Comparison of ENCODE assay signal across 1 cellular context in genomic region chr10:102461187-102462054, GRCh38.
A peak's percentile ranks its signal among the peaks of the same experiment; 100 is the strongest.
TF ChIP-seq lines count a peak whose summit lies in the region.

No MANE protein-coding gene starts in this region.

TF ChIP-seq in K562, 482 proteins besides CTCF, POLR2A, EP300 and RAD21 (continued from another document and continues in another):
- TF ChIP-seq MGA (IDR thresholded peaks at IDR 0.05), result peak; percentile 58; the same call in 1 of the 2 replicates
- no peak for TF ChIP-seq ATF6 (CRISPR knock-in tag; IDR thresholded peaks at IDR 0.05)
- peak; percentile 63 for TF ChIP-seq NFYB (IDR thresholded peaks at IDR 0.05; ENCODE audit: extremely low read depth, insufficient read length)
- TF ChIP-seq CTBP1 (IDR thresholded peaks at IDR 0.05; ENCODE audit: borderline replicate concordance), result peak; percentile 57; the same call in 1 of the 2 replicates
- no peak for TF ChIP-seq NR4A1 (CRISPR knock-in tag; IDR thresholded peaks at IDR 0.05)
- TF ChIP-seq NR4A1 (tag; IDR thresholded peaks at IDR 0.05), result no peak
- peak in 1 of 2 experiments; percentile 13; a peak in 1 of 3 replicates for TF ChIP-seq CBX3 (IDR thresholded peaks at IDR 0.05; ENCODE audit: borderline replicate concordance in 1 of 2, low read length in 2 of 2)
- TF ChIP-seq CCAR2 (IDR thresholded peaks at IDR 0.05; ENCODE audit: low read depth, low read length), result no peak
- no peak for TF ChIP-seq CREB3 (tag; conservative IDR thresholded peaks at IDR 0.05; ENCODE audit: low read depth)
- peak; percentile 13; the same call in 1 of the 2 replicates for TF ChIP-seq TEAD4 (IDR thresholded peaks at IDR 0.05; ENCODE audit: low read length)
- TF ChIP-seq TEAD4 (CRISPR knock-in tag; IDR thresholded peaks at IDR 0.05; ENCODE audit: borderline replicate concordance), result no peak
- TF ChIP-seq NFXL1 (CRISPR knock-in tag; IDR thresholded peaks at IDR 0.05), result no peak
- TF ChIP-seq POLR3A (IDR thresholded peaks at IDR 0.05; ENCODE audit: borderline replicate concordance, extremely low read depth, insufficient read depth, insufficient read length), result no peak
- TF ChIP-seq KLF13 (tag; IDR thresholded peaks at IDR 0.05; ENCODE audit: borderline replicate concordance, low read depth), result no peak
- TF ChIP-seq PHB2 (IDR thresholded peaks at IDR 0.05; ENCODE audit: low read depth), result no peak
- TF ChIP-seq CREM (IDR thresholded peaks at IDR 0.05; ENCODE audit: low read depth), result peak; percentile 71
- no peak for TF ChIP-seq HOMEZ (CRISPR knock-in tag; IDR thresholded peaks at IDR 0.05)
- peak; percentile 37 for TF ChIP-seq KDM5B (IDR thresholded peaks at IDR 0.05; ENCODE audit: insufficient replicate concordance, low read depth, low read length)
- TF ChIP-seq CHCHD3 (CRISPR knock-in tag; IDR thresholded peaks at IDR 0.05), result no peak
- no peak for TF ChIP-seq HMG20B (CRISPR knock-in tag; IDR thresholded peaks at IDR 0.05)
- peak; percentile 89 for TF ChIP-seq VEZF1 (CRISPR knock-in tag; IDR thresholded peaks at IDR 0.05)
- TF ChIP-seq MECOM (CRISPR knock-in tag; IDR thresholded peaks at IDR 0.05), result no peak
- TF ChIP-seq USF1 (CRISPR knock-in tag; IDR thresholded peaks at IDR 0.05), result peak; percentile 94
- no peak for TF ChIP-seq FOXA3 (CRISPR knock-in tag; conservative IDR thresholded peaks at IDR 0.05 in 1 of 2, IDR thresholded peaks at IDR 0.05 in 1 of 2)
- no peak for TF ChIP-seq ZNF174 (CRISPR knock-in tag; IDR thresholded peaks at IDR 0.05)
- no peak for TF ChIP-seq ZNF184 (CRISPR knock-in tag; IDR thresholded peaks at IDR 0.05)
- TF ChIP-seq BACH1 (tag; IDR thresholded peaks at IDR 0.05), result no peak
- no peak for TF ChIP-seq PCBP1 (IDR thresholded peaks at IDR 0.05; ENCODE audit: low read depth, low read length, poor library complexity, severe bottlenecking)
- TF ChIP-seq BHLHE40 (IDR thresholded peaks at IDR 0.05; ENCODE audit: low read length), result peak; percentile 95
- TF ChIP-seq MYC (IDR thresholded peaks at IDR 0.05; ENCODE audit: low read depth, low read length), result 0 out of 2 replicates have a peak, but pooled peaks have one; percentile 30
- TF ChIP-seq MYC (CRISPR knock-in tag; IDR thresholded peaks at IDR 0.05; ENCODE audit: borderline replicate concordance, low read depth), result no peak
- peak; percentile 50 to 68; a peak in 2 of 4 replicates for TF ChIP-seq SIX5 (IDR thresholded peaks at IDR 0.05; ENCODE audit: borderline replicate concordance in 1 of 2, insufficient read depth in 1 of 2, low read depth in 1 of 2, low read length in 2 of 2)
- TF ChIP-seq ZKSCAN8 (CRISPR knock-in tag; IDR thresholded peaks at IDR 0.05), result no peak
